Comparison of ENCODE assay signal across 1 cellular context in genomic region chr11:68821670-68822069, GRCh38.
TF ChIP-seq lines count a peak whose summit lies in the region.

No MANE protein-coding gene starts in this region.

TF ChIP-seq in H1, 55 proteins besides CTCF, POLR2A, EP300 and RAD21:
- peak; percentile 88 for TF ChIP-seq TEAD4 (IDR thresholded peaks at IDR 0.05; ENCODE audit: low read depth, low read length)
- TF ChIP-seq TAF1 (IDR thresholded peaks at IDR 0.05; ENCODE audit: low read depth, low read length) = no peak
